Comparison of ENCODE assay signal across 24 cellular contexts in genomic region chr22:32416556-32417085, GRCh38. TPM values are rescaled to one million over a fixed set of nuclear protein-coding genes. Genes with fewer than 3 reads are reported as not detected.
"Had no signal": no experiment of that assay in that cellular context is flagged by ENCODE, and none has a peak within 500 bp of the region (broad histone marks: within the 10 kb centered on the region; RNA-seq: fewer than 3 reads in every experiment).

No MANE protein-coding gene starts in this region.

- H3K4me2 ChIP-seq: SK-N-SH had no signal

- H3K9me3 ChIP-seq: adrenal gland, SK-N-SH had no signal

- ATAC-seq: Right ventricle myocardium inferior had no signal

- H3K27ac ChIP-seq: adrenal gland, VCaP had no signal

- DNase-seq: activated CD4-positive, alpha-beta memory T cell treated with anti-CD3 and anti-CD28 coated beads, Interleukin-2, amount 10 ng/mL, durations not matched to agents 7 days and 5 days; activated CD4-positive, alpha-beta T cell treated with anti-CD3 and anti-CD28 coated beads, Interleukin-2, amount 10 ng/mL, durations not matched to agents 7 days and 5 days; activated CD4-positive, CD25-positive, alpha-beta regulatory T cell; activated CD8-positive, alpha-beta memory T cell treated with anti-CD3 and anti-CD28 coated beads, Interleukin-2, amount 50 U/mL, for 4 hours; activated naive CD4-positive, alpha-beta T cell treated with anti-CD3 and anti-CD28 coated beads, Interleukin-2, amount 50 U/mL, for 16 hours; activated naive CD8-positive, alpha-beta T cell treated with anti-CD3 and anti-CD28 coated beads, Interleukin-2, amount 10 ng/mL, durations not matched to agents 7 days and 5 days; adrenal gland; anterior cingulate cortex; caudate nucleus; Karpas-422; NCI-H1105 treated with DMSO at 0.1 percent for 48 hours; NCI-H1436 treated with DMSO at 0.1 percent for 48 hours; NCI-H187 treated with DMSO at 0.1 percent for 48 hours; NCI-H2081 treated with DMSO at 0.1 percent for 48 hours; NCI-H446 treated with DMSO at 0.1 percent for 48 hours; NCI-H526; SK-N-SH; T-helper 1 cell had no signal

- H3K36me3 ChIP-seq: adrenal gland had no signal

- H3K4me3 ChIP-seq: adrenal gland had no signal

- H3K4me1 ChIP-seq: adrenal gland had no signal

- H3K9ac ChIP-seq: SK-N-SH had no signal

- H3K27me3 ChIP-seq: adrenal gland had no signal

RNA-seq across cellular contexts. Expression of gene BPIFC, which starts 47.6 kb away (rescaled TPM):
- total RNA-seq: activated CD4-positive, alpha-beta memory T cell treated with anti-CD3 and anti-CD28 coated beads, Interleukin-2, amount 10 ng/mL, durations not matched to agents 7 days and 5 days; activated CD4-positive, alpha-beta T cell treated with anti-CD3 and anti-CD28 coated beads, Interleukin-2, amount 10 ng/mL, durations not matched to agents 7 days and 5 days; activated naive CD8-positive, alpha-beta T cell treated with anti-CD3 and anti-CD28 coated beads, Interleukin-2, amount 10 ng/mL, durations not matched to agents 7 days and 5 days; adrenal gland; cerebellum; OCI-LY7; Right ventricle myocardium inferior; RPMI7951; T-helper 2 cell treated with Interferon-gamma antibody and Interleukin-4, amounts not matched to agents 100 ng/mL and 5 ng/mL, for 36 hours had no signal
- polyA plus RNA-seq: adrenal gland, SK-N-SH had no signal

RNA-seq across cellular contexts. Expression of gene RFPL3, which starts 59.0 kb away (rescaled TPM):
- total RNA-seq: activated CD4-positive, alpha-beta memory T cell treated with anti-CD3 and anti-CD28 coated beads, Interleukin-2, amount 10 ng/mL, durations not matched to agents 7 days and 5 days; activated CD4-positive, alpha-beta T cell treated with anti-CD3 and anti-CD28 coated beads, Interleukin-2, amount 10 ng/mL, durations not matched to agents 7 days and 5 days; activated naive CD8-positive, alpha-beta T cell treated with anti-CD3 and anti-CD28 coated beads, Interleukin-2, amount 10 ng/mL, durations not matched to agents 7 days and 5 days; adrenal gland; cerebellum; OCI-LY7; Right ventricle myocardium inferior; RPMI7951; T-helper 2 cell treated with Interferon-gamma antibody and Interleukin-4, amounts not matched to agents 100 ng/mL and 5 ng/mL, for 36 hours had no signal
- polyA plus RNA-seq: adrenal gland, SK-N-SH had no signal
